In genomic region chr1:155976062-155976912, GRCh38 we compare ENCODE assay signal across 8 cellular contexts. TPM values are rescaled to one million over a fixed set of nuclear protein-coding genes. Genes with fewer than 3 reads are reported as not detected.
DNase-seq lines count a peak whose midpoint lies in the region; ATAC-seq, FAIRE-seq and TF ChIP-seq lines count a peak whose summit lies in the region.

No MANE protein-coding gene starts in this region.

- no peak overlapping the region for H2AFZ ChIP-seq in K562 (ENCODE audit: low read depth, low read length)

- in situ Hi-C loops in K562 (cut with MboI), result no loop called here

- ATAC-seq in K562, result peak; percentile 15
- no peak for ATAC-seq in HG02970 (IDR thresholded peaks at IDR 0.05; ENCODE audit: low FRiP score, unreplicated experiment)

- TF ChIP-seq EP300 in K562 (IDR thresholded peaks at IDR 0.05; ENCODE audit: low read length), result peak; percentile 71; the same call in 1 of the 2 replicates

- peak overlapping the region; percentile 93 for H3K27ac ChIP-seq in K562 (ENCODE audit: extremely low read depth, low read depth, low read length)

- TF ChIP-seq RAD21 in K562 (CRISPR knock-in tag; conservative IDR thresholded peaks at IDR 0.05 in 1 of 2, IDR thresholded peaks at IDR 0.05 in 1 of 2), result no peak

- DNase-seq in DMS 273 (lab: John Stamatoyannopoulos, UW; ENCODE audit: unreplicated experiment) (peak; percentile 91), NB4 (ENCODE audit: low read depth) (peak; percentile 97), T-helper 2 cell (peak in 4 of 5 experiments; percentile 27 to 71 (median 61)), K562 (ENCODE audit: extremely low read depth in 1 of 4, low spot score in 3 of 4) (peak; percentile 66 to 85 (median 75)), iris pigment epithelial cell (ENCODE audit: low read depth) (peak; percentile 35), NCI-H187 (lab: John Stamatoyannopoulos, UW) (no peak)
- peak; percentile 64 to 69 for DNase-seq in stimulated activated CD4-positive, alpha-beta T cell treated with anti-CD3 and anti-CD28 coated beads, Interleukin-2, amount 100 ng/mL, for 24 hours

- peaks cover 53 to 69% of the 10 kb centered on the region in 2 experiments for H3K4me1 ChIP-seq in K562 (replicated peaks in 1 of 2; ENCODE audit: control insufficient read depth in 2 of 2, insufficient read depth in 2 of 2, low read length in 2 of 2)

- POLR2A ChIA-PET in K562 (lab: Yijun Ruan, JAX), result interaction anchor here (0.6 to 8.5 kb wide), 12 partner anchors 8 to 147 kb away, joined by 3 to 50 read pairs (median 6); partner anchors contain the start of gene KHDC4

- CTCF ChIA-PET in K562 (lab: Yijun Ruan, JAX; ENCODE audit: low intra/inter-chr PET ratio), result no interaction called here

- peak; percentile 60 for TF ChIP-seq POLR2A in NB4 (IDR thresholded peaks at IDR 0.05; ENCODE audit: extremely low read depth, insufficient read length)
- peak; percentile 44; the same call in 1 of the 2 replicates for TF ChIP-seq POLR2A in K562 (conservative IDR thresholded peaks at IDR 0.05)

- H4K20me1 ChIP-seq in K562 (replicated peaks; ENCODE audit: control insufficient read depth, insufficient read depth, low read length), result peaks cover 8% of the 10 kb centered on the region; the same call in 1 of the 2 replicates

- no peaks in the 10 kb centered on the region for H3K9me3 ChIP-seq in K562 (replicated peaks; ENCODE audit: control insufficient read depth, insufficient read depth, low read depth, low read length)

- peak overlapping the region; percentile 89 to 97 for H3K9ac ChIP-seq in K562 (ENCODE audit: insufficient read depth in 1 of 2, low read depth in 2 of 2, low read length in 2 of 2)

- intact Hi-C loops in K562 (cut with micrococcal nuclease), result no loop called here

- no peaks in the 10 kb centered on the region for H3K27me3 ChIP-seq in K562 (ENCODE audit: control insufficient read depth in 2 of 2, insufficient read depth in 2 of 2, low read length in 2 of 2)

- H3K36me3 ChIP-seq in K562 (ENCODE audit: control insufficient read depth, insufficient read depth, low read length), result peaks cover 31% of the 10 kb centered on the region; the same call in 2 of the 3 replicates

- H3K4me2 ChIP-seq in K562 (ENCODE audit: insufficient read depth, low read length), result peak overlapping the region; percentile 97

- H3K4me3 ChIP-seq in NB4 (ENCODE audit: low read depth, low read length), result peak overlapping the region; percentile 92
- H3K4me3 ChIP-seq in K562, result peak overlapping the region; percentile 82

- peaks cover 98% of the 10 kb centered on the region for H3K79me2 ChIP-seq in K562 (ENCODE audit: control insufficient read depth, insufficient read depth, low read length)

- TF ChIP-seq CTCF in NB4 (IDR thresholded peaks at IDR 0.05; ENCODE audit: low read depth, low read length), result no peak
- TF ChIP-seq CTCF in K562 (IDR thresholded peaks at IDR 0.05 in 2 of 3, conservative IDR thresholded peaks at IDR 0.05 in 1 of 3; ENCODE audit: insufficient read depth in 2 of 3, low read depth in 1 of 3, low read length in 3 of 3), result no peak

- H3K9me1 ChIP-seq in K562 (ENCODE audit: control insufficient read depth, insufficient read depth, low read length), result no peaks in the 10 kb centered on the region

- peak; percentile 69 for FAIRE-seq in K562 (lab: Jason Lieb, UNC)

- 3% methylated on average over 12 of the region's 14 CpGs for WGBS in K562 (ENCODE audit: insufficient coverage, low coverage, missing lambda C conversion rate)

- no TSS peak for BruUV-seq in K562 (replicated peaks; lab: Mats Ljungman, UMichigan)

TF ChIP-seq in K562, 482 proteins besides CTCF, POLR2A, EP300 and RAD21 (continues in another document):
- TF ChIP-seq LEF1 (IDR thresholded peaks at IDR 0.05) (peak; percentile 26; the same call in 1 of the 2 replicates), ZNF143 (CRISPR knock-in tag; IDR thresholded peaks at IDR 0.05) (0 out of 2 replicates have a peak, but pooled peaks have one; percentile 2)

RNA-seq across cellular contexts. Expression of gene ARHGEF2, which starts 2.1 kb away (rescaled TPM):
- 175 and 365 TPM in 2 replicates for total RNA-seq in K562 (2011; cell fraction: chromatin; rRNA removed; ENCODE audit: low replicate concordance)
- total RNA-seq in K562 (2011; cell fraction: nucleolus; rRNA removed), result 135 and 163 TPM in 2 replicates
- 142 and 179 TPM in 2 replicates for total RNA-seq in K562 (2011; cell fraction: nucleoplasm; rRNA removed)
- total RNA-seq in K562 (2014; rRNA removed) (113 and 119 TPM in 2 replicates), K562 (2014; rRNA removed; fragmentation: Illumina TruSeq; extraction: Trizol) (59.1 and 66.7 TPM in 2 replicates), K562 (2015; rRNA removed; fragmentation: Illumina TruSeq; extraction: Trizol) (62.2 and 63.9 TPM in 2 replicates), K562 (2021) (147 and 162 TPM in 2 replicates)
- polyA plus RNA-seq in K562 (2011; rRNA removed) (52.8 and 100 TPM in 2 replicates), K562 (2014; fragmentation: Illumina TruSeq; extraction: Trizol) (121 and 136 TPM in 2 replicates), K562 (2014; fragmentation: Nextera tagmentation; extraction: Ambion mirVana) (1 to 10 TPM; 7.1 to 8.9 TPM), K562 (2014; rRNA removed) (79.1 and 95.7 TPM in 2 replicates)
- polyA plus RNA-seq in K562 (2011; cell fraction: cytosol; rRNA removed), result 40.6 and 45.1 TPM in 2 replicates
- polyA plus RNA-seq in K562 (2011; cell fraction: nucleus; rRNA removed), result 202 and 207 TPM in 2 replicates
- polyA plus RNA-seq in K562 (2012), result 106 and 239 TPM in 2 replicates
- 70.3 and 101 TPM in 2 replicates for polyA minus RNA-seq in K562 (2011; rRNA and poly(A)+ RNA removed)
- polyA minus RNA-seq in K562 (2011; cell fraction: cytosol; rRNA and poly(A)+ RNA removed), result 51.2 and 55.2 TPM in 2 replicates
- 72.3 and 98.7 TPM in 2 replicates for polyA minus RNA-seq in K562 (2011; cell fraction: nucleus; rRNA and poly(A)+ RNA removed)

RNA-seq across cellular contexts. Expression of gene RXFP4, which starts 34.8 kb away (rescaled TPM):
- total RNA-seq in K562 (2011; cell fraction: chromatin; rRNA removed; ENCODE audit: low replicate concordance), result 0.42 TPM in 1 of 2 replicates, not detected in the other
- total RNA-seq in K562 (2011; cell fraction: nucleolus; rRNA removed), result not detected in 2 replicates
- total RNA-seq in K562 (2011; cell fraction: nucleoplasm; rRNA removed), result 0.29 TPM in 1 of 2 replicates, not detected in the other
- total RNA-seq in K562 (2014; rRNA removed) (0.64 TPM in 1 of 2 replicates, not detected in the other), K562 (2014; rRNA removed; fragmentation: Illumina TruSeq; extraction: Trizol) (not detected in 2 replicates), K562 (2015; rRNA removed; fragmentation: Illumina TruSeq; extraction: Trizol) (not detected in 2 replicates), K562 (2021) (not detected in 2 replicates)
- polyA plus RNA-seq in K562 (2011; rRNA removed) (not detected in 2 replicates), K562 (2014; fragmentation: Illumina TruSeq; extraction: Trizol) (not detected in 2 replicates), K562 (2014; fragmentation: Nextera tagmentation; extraction: Ambion mirVana) (not detected), K562 (2014; rRNA removed) (not detected in 2 replicates)
- not detected in 2 replicates for polyA plus RNA-seq in K562 (2011; cell fraction: cytosol; rRNA removed)
- not detected in 2 replicates for polyA plus RNA-seq in K562 (2011; cell fraction: nucleus; rRNA removed)
- polyA plus RNA-seq in K562 (2012), result not detected in 2 replicates
- not detected in 2 replicates for polyA minus RNA-seq in K562 (2011; rRNA and poly(A)+ RNA removed)
- not detected in 2 replicates for polyA minus RNA-seq in K562 (2011; cell fraction: cytosol; rRNA and poly(A)+ RNA removed)
- not detected in 2 replicates for polyA minus RNA-seq in K562 (2011; cell fraction: nucleus; rRNA and poly(A)+ RNA removed)

RNA-seq across cellular contexts. Expression of gene KHDC4, which starts 42.1 kb away (rescaled TPM):
- total RNA-seq in K562 (2011; cell fraction: chromatin; rRNA removed; ENCODE audit: low replicate concordance), result 514 and 559 TPM in 2 replicates
- total RNA-seq in K562 (2011; cell fraction: nucleolus; rRNA removed), result 287 and 289 TPM in 2 replicates
- total RNA-seq in K562 (2011; cell fraction: nucleoplasm; rRNA removed), result 287 and 343 TPM in 2 replicates
- total RNA-seq in K562 (2014; rRNA removed) (65.6 and 72.9 TPM in 2 replicates), K562 (2014; rRNA removed; fragmentation: Illumina TruSeq; extraction: Trizol) (65.2 and 75.1 TPM in 2 replicates), K562 (2015; rRNA removed; fragmentation: Illumina TruSeq; extraction: Trizol) (75.3 and 77.3 TPM in 2 replicates), K562 (2021) (62.9 and 64.9 TPM in 2 replicates)
- polyA plus RNA-seq in K562 (2011; rRNA removed) (185 and 202 TPM in 2 replicates), K562 (2014; fragmentation: Illumina TruSeq; extraction: Trizol) (61.5 and 78.8 TPM in 2 replicates), K562 (2014; fragmentation: Nextera tagmentation; extraction: Ambion mirVana) (10 to 100 TPM; 12.1 to 14.4 TPM), K562 (2014; rRNA removed) (127 and 132 TPM in 2 replicates)
- 110 and 164 TPM in 2 replicates for polyA plus RNA-seq in K562 (2011; cell fraction: cytosol; rRNA removed)
- 419 and 448 TPM in 2 replicates for polyA plus RNA-seq in K562 (2011; cell fraction: nucleus; rRNA removed)
- 38.0 and 62.2 TPM in 2 replicates for polyA plus RNA-seq in K562 (2012)
- 193 and 248 TPM in 2 replicates for polyA minus RNA-seq in K562 (2011; rRNA and poly(A)+ RNA removed)
- polyA minus RNA-seq in K562 (2011; cell fraction: cytosol; rRNA and poly(A)+ RNA removed), result 69.5 and 86.4 TPM in 2 replicates
- polyA minus RNA-seq in K562 (2011; cell fraction: nucleus; rRNA and poly(A)+ RNA removed), result 101 and 173 TPM in 2 replicates

RNA-seq across cellular contexts. Expression of gene SSR2, which starts 44.5 kb away (rescaled TPM):
- total RNA-seq in K562 (2011; cell fraction: chromatin; rRNA removed; ENCODE audit: low replicate concordance), result 135 and 263 TPM in 2 replicates
- 381 and 406 TPM in 2 replicates for total RNA-seq in K562 (2011; cell fraction: nucleolus; rRNA removed)
- total RNA-seq in K562 (2011; cell fraction: nucleoplasm; rRNA removed), result 336 and 340 TPM in 2 replicates
- total RNA-seq in K562 (2014; rRNA removed) (161 and 196 TPM in 2 replicates), K562 (2014; rRNA removed; fragmentation: Illumina TruSeq; extraction: Trizol) (211 and 214 TPM in 2 replicates), K562 (2015; rRNA removed; fragmentation: Illumina TruSeq; extraction: Trizol) (228 TPM in 2 replicates), K562 (2021) (167 and 183 TPM in 2 replicates)
- polyA plus RNA-seq in K562 (2011; rRNA removed) (411 and 494 TPM in 2 replicates), K562 (2014; fragmentation: Illumina TruSeq; extraction: Trizol) (350 and 402 TPM in 2 replicates), K562 (2014; fragmentation: Nextera tagmentation; extraction: Ambion mirVana) (100 to 1,000 TPM; 370 to 392 TPM), K562 (2014; rRNA removed) (240 and 277 TPM in 2 replicates)
- polyA plus RNA-seq in K562 (2011; cell fraction: cytosol; rRNA removed), result 526 and 973 TPM in 2 replicates
- 138 and 218 TPM in 2 replicates for polyA plus RNA-seq in K562 (2011; cell fraction: nucleus; rRNA removed)
- polyA plus RNA-seq in K562 (2012), result 186 and 526 TPM in 2 replicates
- 232 and 241 TPM in 2 replicates for polyA minus RNA-seq in K562 (2011; rRNA and poly(A)+ RNA removed)
- polyA minus RNA-seq in K562 (2011; cell fraction: cytosol; rRNA and poly(A)+ RNA removed), result 105 and 113 TPM in 2 replicates
- 23.0 and 51.5 TPM in 2 replicates for polyA minus RNA-seq in K562 (2011; cell fraction: nucleus; rRNA and poly(A)+ RNA removed)

Comparison
In these comparisons a context has a peak if more than half of its experiments do, and no peak if none do; other contexts are left out.
1. DNase-seq: peak in DMS 273 (single experiment), NB4 (single experiment), T-helper 2 cell (4 of 5), K562 (4 of 4), iris pigment epithelial cell (single experiment) and stimulated activated CD4-positive, alpha-beta T cell treated with anti-CD3 and anti-CD28 coated beads, Interleukin-2, amount 100 ng/mL, for 24 hours (2 of 2); none in NCI-H187 (0 of 2).